ENCODE assay signal across 8 cellular contexts in the genomic region with DNA sequence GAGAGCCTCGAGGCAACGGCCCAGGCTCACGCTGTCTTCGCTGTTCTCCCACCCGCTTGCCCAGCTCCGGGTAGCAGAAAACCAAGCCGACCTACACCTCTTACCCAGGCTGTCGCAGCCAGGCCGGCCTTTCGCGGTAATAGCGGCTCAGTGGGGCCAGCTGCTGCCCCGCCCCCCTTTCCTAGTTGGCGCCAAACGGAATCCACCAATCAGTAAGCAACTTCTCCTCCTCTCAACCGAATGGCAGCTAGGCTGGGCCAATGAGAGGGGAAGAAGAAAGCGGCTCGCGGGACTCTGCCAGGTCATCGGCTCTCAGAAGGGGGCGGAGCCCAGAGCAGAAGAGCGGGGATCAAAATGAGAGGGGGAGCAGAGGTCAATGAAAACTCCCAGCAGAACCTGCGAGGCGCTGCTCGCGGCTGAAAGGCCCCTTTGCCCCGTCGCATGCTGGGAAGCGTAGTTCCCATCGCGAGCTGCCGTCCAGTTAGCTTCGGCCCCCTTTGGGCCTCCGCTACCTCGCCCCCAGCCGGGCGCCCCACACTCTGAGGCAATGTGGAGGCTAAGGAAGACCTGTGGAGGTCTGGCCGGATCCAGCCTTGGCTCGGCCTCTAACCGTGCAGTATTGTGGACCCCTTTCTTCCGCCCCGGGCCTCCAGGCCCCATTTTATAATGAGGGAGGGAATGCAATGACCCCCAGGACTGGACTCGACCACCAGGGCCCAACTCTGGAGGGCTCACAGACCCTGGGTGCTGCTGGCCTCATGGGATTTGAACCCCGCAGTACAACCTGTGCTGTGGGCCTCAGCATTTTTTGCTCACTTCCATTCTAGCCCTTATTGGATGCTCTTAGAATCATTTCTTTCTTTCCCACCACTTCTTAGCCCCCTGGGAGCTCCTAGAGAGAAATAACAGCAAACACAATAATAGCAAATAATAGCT. TPM values are rescaled to one million over a fixed set of nuclear protein-coding genes. Genes with fewer than 3 reads are reported as not detected.
DNase-seq lines count a peak whose midpoint lies in the region; ATAC-seq, FAIRE-seq and TF ChIP-seq lines count a peak whose summit lies in the region.

Gene CDC25A, minus strand, starts transcription at position 152 of the 936 bp plus-strand sequence. CDS start 470 bp downstream, outside the sequence.

- DNase-seq in NCI-H187 (lab: John Stamatoyannopoulos, UW) = peak; percentile 80 to 93
- DNase-seq in T-helper 2 cell = peak; percentile 78 to 99 (median 89)
- DNase-seq in anterior cingulate cortex (lab: John Stamatoyannopoulos, UW) = peak; percentile 57 to 98 (median 93)
- DNase-seq in left ventricle myocardium superior = peak; percentile 94
- DNase-seq in prostate gland (ENCODE audit: low spot score) = peak; percentile 97
- DNase-seq in urothelium cell line (ENCODE audit: low spot score) = peak; percentile 98

- no peak for TF ChIP-seq POLR2A in prostate gland (IDR thresholded peaks at IDR 0.05)

- intact Hi-C loops in left ventricle myocardium superior (cut with micrococcal nuclease) (no loop called here), prostate gland (cut with DNase I) (no loop called here)

- TF ChIP-seq CTCF in prostate gland (IDR thresholded peaks at IDR 0.05) = no peak

- H3K27me3 ChIP-seq in prostate gland (replicated peaks; ENCODE audit: insufficient read depth) = no peaks in the 10 kb centered on the region

- H3K9me3 ChIP-seq in prostate gland = no peaks in the 10 kb centered on the region

- 9% methylated on average over 44 of the region's 44 CpGs for WGBS in prostate gland

- H3K4me3 ChIP-seq in prostate gland = peak within 1 kb of the TSS; percentile 41 to 67

- no peaks in the 10 kb centered on the region for H3K36me3 ChIP-seq in prostate gland

- peak; percentile 78 for FAIRE-seq in urothelium cell line (lab: Jason Lieb, UNC)

- peaks cover 3% of the 10 kb centered on the region for H3K4me1 ChIP-seq in prostate gland (replicated peaks)

- ATAC-seq in GM18498 (IDR thresholded peaks at IDR 0.05; ENCODE audit: unreplicated experiment) (peak; percentile 93), HG02938 (IDR thresholded peaks at IDR 0.05; ENCODE audit: unreplicated experiment) (peak; percentile 88), left ventricle myocardium superior (peak; percentile 98)

- peak within 1 kb of the TSS; percentile 41 to 55 for H3K27ac ChIP-seq in prostate gland

RNA-seq across cellular contexts. Expression of gene CDC25A, which starts in this region (rescaled TPM):
- total RNA-seq in left ventricle myocardium superior = 0.77 TPM
- total RNA-seq in prostate gland = 10 to 100 TPM in 1 of 2 donors, 1 to 10 TPM in 1; 9.9 to 32.2 TPM

Comparison
In these comparisons a context has a peak if more than half of its experiments do, and no peak if none do; other contexts are left out.
1. Peak in every context shown above with its lines: DNase-seq, ATAC-seq, H3K4me3 ChIP-seq and H3K27ac ChIP-seq.
2. Peak in DNase-seq and ATAC-seq in left ventricle myocardium superior; RNA of the gene not detected or under 1 TPM.